Comparison of ENCODE assay signal across 14 cellular contexts in genomic region chr2:61436092-61436491, GRCh38. TPM values are rescaled to one million over a fixed set of nuclear protein-coding genes. Genes with fewer than 3 reads are reported as not detected.
DNase-seq lines count a peak whose midpoint lies in the region; ATAC-seq and TF ChIP-seq lines count a peak whose summit lies in the region.
"Had no signal": no experiment of that assay in that cellular context is flagged by ENCODE, and none has a peak within 500 bp of the region (broad histone marks: within the 10 kb centered on the region; RNA-seq: fewer than 3 reads in every experiment).

No MANE protein-coding gene starts in this region.

- no peaks in the 10 kb centered on the region for H3K27me3 Mint-ChIP-seq in activated naive CD8-positive, alpha-beta T cell treated with anti-CD3 and anti-CD28 coated beads, Interleukin-2, amount 10 ng/mL, durations not matched to agents 7 days and 5 days
- H3K27me3 Mint-ChIP-seq in T-cell = no peaks in the 10 kb centered on the region
- H3K27me3 Mint-ChIP-seq in glutamatergic neuron (ENCODE audit: unreplicated experiment) = no peaks in the 10 kb centered on the region
- H3K27me3 Mint-ChIP-seq: stimulated activated naive CD8-positive, alpha-beta T cell treated with anti-CD3 and anti-CD28 coated beads, Interleukin-15, Interleukin-2, amounts not matched to agents 100 ng/mL and 50 ng/mL, for 24 hours had no signal

- H3K27ac ChIP-seq in heart left ventricle (peak overlapping the region in 8 of 12 donors; percentile 2 to 73 (median 34)), right lobe of liver (peak overlapping the region in 2 of 3 donors; percentile 58 to 60), transverse colon (peak overlapping the region in 3 of 4 donors; percentile 12 to 31 (median 14))

- in situ Hi-C loops in transverse colon (cut with MboI; ENCODE audit: low pct_ligation_motif_present in 1 of 4, low pct_unique_long_range_greater_than_20kb in 1 of 4, low sequenced_read_pairs in 3 of 4) = loop anchor here in 1 of 4 donors (25.0 kb wide), 1 partner anchor 226 kb away; no protein-coding TSS in a partner anchor

- CTCF ChIA-PET in T-cell (lab: Charles Lee) = interaction anchor here (1.5 kb wide), 2 partner anchors 10 kb away, joined by 3 to 4 read pairs; no protein-coding TSS in a partner anchor

- DNase-seq in heart left ventricle (no peak), Right ventricle myocardium inferior (ENCODE audit: missing footprints) (no peak), right lobe of liver (no peak), transverse colon (no peak), HCEC 1CT (no peak), T-cell (no peak), glutamatergic neuron (no peak)
- DNase-seq in activated naive CD8-positive, alpha-beta T cell treated with anti-CD3 and anti-CD28 coated beads, Interleukin-2, amount 10 ng/mL, durations not matched to agents 7 days and 5 days = no peak
- DNase-seq: BE2C; H9; posterior cingulate gyrus; stimulated activated CD4-positive, alpha-beta T cell treated with anti-CD3 and anti-CD28 coated beads, Interleukin-4, amount 100 ng/mL, for 24 hours had no signal

- peaks cover 26% of the 10 kb centered on the region for H3K4me1 Mint-ChIP-seq in activated naive CD8-positive, alpha-beta T cell treated with anti-CD3 and anti-CD28 coated beads, Interleukin-2, amount 10 ng/mL, durations not matched to agents 7 days and 5 days
- H3K4me1 Mint-ChIP-seq in T-cell (peaks cover 61 to 64% (median 63%) of the 10 kb centered on the region in 3 donors), glutamatergic neuron (ENCODE audit: low read depth, unreplicated experiment) (no peaks in the 10 kb centered on the region)

- no peaks in the 10 kb centered on the region for H3K36me3 ChIP-seq in heart left ventricle
- no peaks in the 10 kb centered on the region for H3K36me3 ChIP-seq in right lobe of liver
- no peaks in the 10 kb centered on the region for H3K36me3 ChIP-seq in transverse colon
- H3K36me3 ChIP-seq: BE2C had no signal

- no peak overlapping the region for H3K4me3 ChIP-seq in heart left ventricle
- H3K4me3 ChIP-seq in right lobe of liver = peak overlapping the region in 2 of 3 donors; percentile 10 to 24
- peak overlapping the region in 1 of 4 donors; percentile 26 for H3K4me3 ChIP-seq in transverse colon
- H3K4me3 ChIP-seq: lung had no signal

- WGBS in heart left ventricle, 4 donors = 26 to 38% (median 31%) methylated on average over 2 of the region's 2 CpGs
- 8% methylated on average over 2 of the region's 2 CpGs for WGBS in right lobe of liver (ENCODE audit: insufficient coverage, low coverage, low lambda C conversion rate, missing lambda C conversion rate)
- 38 to 40% methylated on average over 1 to 2 of the region's 2 CpGs for WGBS in transverse colon (ENCODE audit: low coverage in 1 of 2), 2 donors

- no peak for TF ChIP-seq EP300 in transverse colon (IDR thresholded peaks at IDR 0.05; ENCODE audit: low read depth)

- POLR2A ChIA-PET in activated naive CD8-positive, alpha-beta T cell treated with anti-CD3 and anti-CD28 coated beads, Interleukin-2, amount 10 ng/mL, durations not matched to agents 7 days and 5 days (lab: Charles Lee) = interaction anchor here (1.4 kb wide), 1 partner anchor 34 kb away, joined by 4 read pairs; no protein-coding TSS in a partner anchor
- POLR2A ChIA-PET in T-cell (lab: Charles Lee) = interaction anchor here (0.6 kb wide), 3 partner anchors 25 to 84 kb away, joined by 3 to 5 read pairs (median 3); no protein-coding TSS in a partner anchor

- no peak for TF ChIP-seq POLR2A in heart left ventricle (IDR thresholded peaks at IDR 0.05)
- TF ChIP-seq POLR2A in right lobe of liver (IDR thresholded peaks at IDR 0.05) = no peak
- TF ChIP-seq POLR2A in transverse colon (IDR thresholded peaks at IDR 0.05) = no peak

- peaks cover 0 to 30% (median 8%) of the 10 kb centered on the region in 12 donors for H3K9me3 ChIP-seq in heart left ventricle
- no peaks in the 10 kb centered on the region for H3K9me3 ChIP-seq in right lobe of liver
- H3K9me3 ChIP-seq in transverse colon = no peaks in the 10 kb centered on the region
- H3K9me3 ChIP-seq: BE2C had no signal

- peak overlapping the region; percentile 5 for H3K4me3 Mint-ChIP-seq in activated naive CD8-positive, alpha-beta T cell treated with anti-CD3 and anti-CD28 coated beads, Interleukin-2, amount 10 ng/mL, durations not matched to agents 7 days and 5 days
- H3K4me3 Mint-ChIP-seq in T-cell (peak overlapping the region in 1 of 3 donors; percentile 9), glutamatergic neuron (ENCODE audit: unreplicated experiment) (no peak overlapping the region)
- H3K4me3 Mint-ChIP-seq: H9; stimulated activated naive CD8-positive, alpha-beta T cell treated with anti-CD3 and anti-CD28 coated beads, Interleukin-15, Interleukin-2, amounts not matched to agents 100 ng/mL and 50 ng/mL, for 24 hours had no signal

- peak in 1 of 4 donors; percentile 25 for ATAC-seq in heart left ventricle
- ATAC-seq in Right ventricle myocardium inferior = no peak
- no peak for ATAC-seq in activated naive CD8-positive, alpha-beta T cell treated with anti-CD3 and anti-CD28 coated beads, Interleukin-2, amount 10 ng/mL, durations not matched to agents 7 days and 5 days (ENCODE audit: low read depth)
- ATAC-seq in right lobe of liver = peak; percentile 69 to 80 (median 77)
- no peak for ATAC-seq in T-cell (replicated peaks in 1 of 4)

- intact Hi-C loops in heart left ventricle (cut with DNase I) = no loop called here
- intact Hi-C loops in Right ventricle myocardium inferior (cut with DNase I) = no loop called here
- intact Hi-C loops in right lobe of liver (cut with DNase I) = no loop called here
- intact Hi-C loops in transverse colon (cut with DNase I; ENCODE audit: low total_unique reads) = no loop called here

- no peak overlapping the region for H3K27ac Mint-ChIP-seq in activated naive CD8-positive, alpha-beta T cell treated with anti-CD3 and anti-CD28 coated beads, Interleukin-2, amount 10 ng/mL, durations not matched to agents 7 days and 5 days
- H3K27ac Mint-ChIP-seq in T-cell (peak overlapping the region in 1 of 2 donors; percentile 12), glutamatergic neuron (ENCODE audit: unreplicated experiment) (no peak overlapping the region)

- H3K27me3 ChIP-seq in heart left ventricle (no peaks in the 10 kb centered on the region), right lobe of liver (no peaks in the 10 kb centered on the region), transverse colon (no peaks in the 10 kb centered on the region)
- H3K27me3 ChIP-seq: BE2C had no signal

- peaks cover 6% of the 10 kb centered on the region for H3K9me3 Mint-ChIP-seq in activated naive CD8-positive, alpha-beta T cell treated with anti-CD3 and anti-CD28 coated beads, Interleukin-2, amount 10 ng/mL, durations not matched to agents 7 days and 5 days
- H3K9me3 Mint-ChIP-seq in T-cell (peaks cover 4 to 21% (median 13%) of the 10 kb centered on the region in 3 donors), glutamatergic neuron (ENCODE audit: unreplicated experiment) (peaks cover 13% of the 10 kb centered on the region)
- H3K9me3 Mint-ChIP-seq: stimulated activated naive CD8-positive, alpha-beta T cell treated with anti-CD3 and anti-CD28 coated beads, Interleukin-15, Interleukin-2, amounts not matched to agents 100 ng/mL and 50 ng/mL, for 24 hours had no signal

- H3K4me1 ChIP-seq in heart left ventricle (peaks cover 0 to 70% (median 39%) of the 10 kb centered on the region in 12 donors), right lobe of liver (peaks cover 0 to 60% (median 7%) of the 10 kb centered on the region in 4 donors), transverse colon (peaks cover 4 to 74% (median 43%) of the 10 kb centered on the region in 4 donors)
- H3K4me1 ChIP-seq: BE2C had no signal

- peaks cover 22% of the 10 kb centered on the region for H3K36me3 Mint-ChIP-seq in activated naive CD8-positive, alpha-beta T cell treated with anti-CD3 and anti-CD28 coated beads, Interleukin-2, amount 10 ng/mL, durations not matched to agents 7 days and 5 days
- peaks cover 34% of the 10 kb centered on the region for H3K36me3 Mint-ChIP-seq in T-cell
- H3K36me3 Mint-ChIP-seq in glutamatergic neuron (ENCODE audit: unreplicated experiment) = peaks cover 6% of the 10 kb centered on the region

- TF ChIP-seq CTCF in heart left ventricle (IDR thresholded peaks at IDR 0.05) (no peak), right lobe of liver (IDR thresholded peaks at IDR 0.05) (no peak), transverse colon (IDR thresholded peaks at IDR 0.05) (no peak), glutamatergic neuron (IDR thresholded peaks at IDR 0.05; ENCODE audit: partially characterized antibody, unreplicated experiment) (no peak)

RNA-seq across cellular contexts. Expression of gene USP34, which starts 34.8 kb away (rescaled TPM):
- total RNA-seq in heart left ventricle (10 to 100 TPM; 48.5 to 82.8 (median 61.9) TPM), Right ventricle myocardium inferior (45.7 TPM), right lobe of liver (10 to 100 TPM; 33.3 to 57.1 (median 41.5) TPM), transverse colon (100 to 1,000 TPM; 103 to 181 (median 115) TPM), T-cell (100 to 1,000 TPM; 118 to 193 (median 132) TPM), glutamatergic neuron (ENCODE audit: unreplicated experiment) (104 TPM)
- 10 to 100 TPM; 33.3 to 46.2 TPM for polyA plus RNA-seq in heart left ventricle
- total RNA-seq in activated naive CD8-positive, alpha-beta T cell treated with anti-CD3 and anti-CD28 coated beads, Interleukin-2, amount 10 ng/mL, durations not matched to agents 7 days and 5 days = 100 to 1,000 TPM; 109 to 111 TPM

Comparison
In these comparisons a context has a peak if more than half of its experiments do, and no peak if none do; other contexts are left out.
1. ATAC-seq: peak in right lobe of liver (4 of 4); none in Right ventricle myocardium inferior (single experiment), activated naive CD8-positive, alpha-beta T cell treated with anti-CD3 and anti-CD28 coated beads, Interleukin-2, amount 10 ng/mL, durations not matched to agents 7 days and 5 days (single experiment) and T-cell (0 of 4).
2. H3K4me3 ChIP-seq: peak in right lobe of liver (2 of 3); none in heart left ventricle (0 of 12).
3. Peak in every context shown above with its lines, with median percentiles within 50 percentile points of each other: H3K27ac ChIP-seq.